In genomic region chr10:14603539-14604102, GRCh38 we compare ENCODE assay signal across 9 cellular contexts.
DNase-seq lines count a peak whose midpoint lies in the region; ATAC-seq and TF ChIP-seq lines count a peak whose summit lies in the region.
"Had no signal": no experiment of that assay in that cellular context is flagged by ENCODE, and none has a peak within 500 bp of the region (broad histone marks: within the 10 kb centered on the region; RNA-seq: fewer than 3 reads in every experiment).

No MANE protein-coding gene starts in this region.

- H3K9ac ChIP-seq in colonic mucosa (ENCODE audit: low read depth in 2 of 2, low read length in 2 of 2) = peak overlapping the region; percentile 85 to 88
- peak overlapping the region; percentile 83 for H3K9ac ChIP-seq in mesenchymal stem cell (ENCODE audit: low read length)

- peak overlapping the region in 1 of 2 experiments; percentile 19 for H3K18ac ChIP-seq in mesenchymal stem cell (ENCODE audit: low read depth in 1 of 2, low read length in 2 of 2)

- H3K27me3 ChIP-seq in PC-9 (ENCODE audit: insufficient read depth, low read depth) (no peaks in the 10 kb centered on the region), colonic mucosa (no peaks in the 10 kb centered on the region), mesenchymal stem cell (ENCODE audit: control insufficient read depth in 1 of 2, insufficient read depth in 1 of 2, low read length in 2 of 2) (no peaks in the 10 kb centered on the region), upper lobe of left lung (no peaks in the 10 kb centered on the region)

- H3K79me2 ChIP-seq in PC-9 (ENCODE audit: low read depth) = peaks cover 51% of the 10 kb centered on the region

- H3K79me1 ChIP-seq in mesenchymal stem cell (replicated peaks; ENCODE audit: low read length, poor library complexity, severe bottlenecking) = peaks cover 23% of the 10 kb centered on the region

- POLR2A ChIA-PET in PC-9 (lab: Charles Lee; ENCODE audit: unreplicated experiment) = no interaction called here

- DNase-seq in NCI-H2227 (lab: John Stamatoyannopoulos, UW; ENCODE audit: unreplicated experiment) (peak; percentile 38), NCI-H2227 treated with DMSO at 0.1 percent for 48 hours (lab: John Stamatoyannopoulos, UW) (no peak), HFFc6 (no peak), PC-9 (no peak), colonic mucosa (peak; percentile 30), mesenchymal stem cell (peak; percentile 37), upper lobe of left lung (peak in 1 of 2 donors; percentile 89), NCI-H1436 (lab: John Stamatoyannopoulos, UW) (no peak)
- DNase-seq: DND-41 had no signal

- ATAC-seq in upper lobe of left lung (ENCODE audit: low FRiP score in 2 of 2) = peak in 1 of 2 donors; percentile 3

- peak overlapping the region in 1 of 2 experiments; percentile 70 for H3K23ac ChIP-seq in mesenchymal stem cell (ENCODE audit: low read length in 2 of 2)

- H2BK5ac ChIP-seq in mesenchymal stem cell (ENCODE audit: low read depth, low read length, poor library complexity, severe bottlenecking) = no peak overlapping the region

- TF ChIP-seq CTCF in HFFc6 (IDR thresholded peaks at IDR 0.05) (no peak), PC-9 (conservative IDR thresholded peaks at IDR 0.05) (no peak), colonic mucosa (IDR thresholded peaks at IDR 0.05) (no peak), upper lobe of left lung (IDR thresholded peaks at IDR 0.05) (no peak)

- no peak for TF ChIP-seq EP300 in upper lobe of left lung (IDR thresholded peaks at IDR 0.05)

- H3K4me2 ChIP-seq in PC-9 = peak overlapping the region; percentile 86
- peak overlapping the region; percentile 87 for H3K4me2 ChIP-seq in mesenchymal stem cell (ENCODE audit: low read length, poor library complexity, severe bottlenecking)

- no peaks in the 10 kb centered on the region for H3K9me3 Mint-ChIP-seq in HFFc6

- no peak overlapping the region for H2AK5ac ChIP-seq in mesenchymal stem cell (ENCODE audit: low read length, severe bottlenecking)

- H3K4me3 ChIP-seq in PC-9 = peak overlapping the region; percentile 98
- H3K4me3 ChIP-seq in colonic mucosa = peak overlapping the region; percentile 52
- peak overlapping the region; percentile 78 to 79 for H3K4me3 ChIP-seq in mesenchymal stem cell (ENCODE audit: insufficient read depth in 1 of 2, low read depth in 1 of 2, low read length in 2 of 2)
- peak overlapping the region; percentile 27 to 78 (median 65) for H3K4me3 ChIP-seq in upper lobe of left lung

- TF ChIP-seq POLR2A in upper lobe of left lung (IDR thresholded peaks at IDR 0.05) = no peak

- H3K9me2 ChIP-seq in PC-9 (ENCODE audit: insufficient read depth) = no peaks in the 10 kb centered on the region

- H3K4me1 ChIP-seq in PC-9 (replicated peaks; ENCODE audit: insufficient read depth) (peaks cover 32% of the 10 kb centered on the region), colonic mucosa (no peaks in the 10 kb centered on the region), mesenchymal stem cell (ENCODE audit: control insufficient read depth, insufficient read depth, low read depth, low read length) (peaks cover 8% of the 10 kb centered on the region), upper lobe of left lung (peaks cover 29 to 37% (median 32%) of the 10 kb centered on the region in 4 donors)

- WGBS in mesenchymal stem cell = 0% methylated on average over 3 of the region's 58 CpGs
- WGBS in upper lobe of left lung, 2 donors = 1% methylated on average over 32 of the region's 58 CpGs; no CpG with 5 or more reads in 1 of the 2 donors

- H3K27ac Mint-ChIP-seq in HFFc6 = peak overlapping the region; percentile 83

- peak overlapping the region; percentile 75 for H2BK120ac ChIP-seq in mesenchymal stem cell (ENCODE audit: low read depth, low read length)

- peak overlapping the region; percentile 53 for H3K27ac ChIP-seq in PC-9
- H3K27ac ChIP-seq in colonic mucosa = no peak overlapping the region
- no peak overlapping the region for H3K27ac ChIP-seq in mesenchymal stem cell (ENCODE audit: low read length, poor library complexity, severe bottlenecking)
- peak overlapping the region; percentile 54 to 87 (median 72) for H3K27ac ChIP-seq in upper lobe of left lung

- peaks cover 47% of the 10 kb centered on the region for H3K4me1 Mint-ChIP-seq in HFFc6 (ENCODE audit: low read depth)

- BruUV-seq in PC-9 (replicated peaks; lab: Mats Ljungman, UMichigan) = no TSS peak

- intact Hi-C loops in PC-9 (cut with micrococcal nuclease; ENCODE audit: unreplicated experiment) = loop anchor here (2.0 kb wide), 2 partner anchors 235 to 275 kb away; partner anchors contain the start of genes CDNF, HSPA14, MSANTD7 and SUV39H2
- intact Hi-C loops in colonic mucosa (cut with DNase I) = no loop called here

- peaks cover 29% of the 10 kb centered on the region for H4K20me1 ChIP-seq in PC-9 (ENCODE audit: insufficient read depth)

- H3K36me3 ChIP-seq in PC-9 (ENCODE audit: low read depth) (peaks cover 16% of the 10 kb centered on the region), colonic mucosa (no peaks in the 10 kb centered on the region), mesenchymal stem cell (ENCODE audit: control insufficient read depth in 1 of 2, insufficient read depth in 2 of 2, low read depth in 1 of 2, low read length in 2 of 2) (peaks cover 0 to 13% of the 10 kb centered on the region in 2 experiments), upper lobe of left lung (peaks cover 0 to 11% (median 2%) of the 10 kb centered on the region in 4 donors)

- CTCF ChIA-PET in PC-9 (lab: Charles Lee) = no interaction called here

- peaks cover 25% of the 10 kb centered on the region for H3K36me3 Mint-ChIP-seq in HFFc6 (ENCODE audit: low read depth)

- H4K8ac ChIP-seq in mesenchymal stem cell (ENCODE audit: low read length) = no peak overlapping the region

- H3K9me3 ChIP-seq in PC-9 (ENCODE audit: insufficient read depth, low read depth) (no peaks in the 10 kb centered on the region), colonic mucosa (no peaks in the 10 kb centered on the region), mesenchymal stem cell (ENCODE audit: control insufficient read depth, low read length) (no peaks in the 10 kb centered on the region), upper lobe of left lung (no peaks in the 10 kb centered on the region)

- H2BK12ac ChIP-seq in mesenchymal stem cell (ENCODE audit: low read length in 2 of 2) = peak overlapping the region in 1 of 2 experiments; percentile 74

- H2BK15ac ChIP-seq in mesenchymal stem cell (ENCODE audit: low read depth, poor library complexity, severe bottlenecking) = peak overlapping the region; percentile 73

- peak overlapping the region in 1 of 2 experiments; percentile 81 for H3K14ac ChIP-seq in mesenchymal stem cell (ENCODE audit: low read length in 2 of 2)

- H3F3A ChIP-seq in PC-9 (ENCODE audit: insufficient read depth, low read depth) = peaks cover 29% of the 10 kb centered on the region

- H3K4me3 Mint-ChIP-seq in HFFc6 = peak overlapping the region; percentile 94

- no peak overlapping the region for H4K91ac ChIP-seq in mesenchymal stem cell (ENCODE audit: low read length)

- H2AFZ ChIP-seq in PC-9 = no peak overlapping the region
- H2AFZ ChIP-seq in mesenchymal stem cell (ENCODE audit: low read depth, low read length) = peak overlapping the region; percentile 53

- peaks cover 4% of the 10 kb centered on the region for H3K27me3 Mint-ChIP-seq in HFFc6 (ENCODE audit: insufficient read depth)

- peak overlapping the region in 1 of 2 experiments; percentile 35 for H3K4ac ChIP-seq in mesenchymal stem cell (ENCODE audit: low read depth in 1 of 2, low read length in 2 of 2)

Comparison
In these comparisons a context has a peak if more than half of its experiments do, and no peak if none do; other contexts are left out.
1. DNase-seq: peak in NCI-H2227 (single experiment), colonic mucosa (single experiment) and mesenchymal stem cell (single experiment); none in NCI-H2227 treated with DMSO at 0.1 percent for 48 hours (single experiment), HFFc6 (single experiment), PC-9 (0 of 2) and NCI-H1436 (single experiment).
2. H3K27ac ChIP-seq: peak in PC-9 (single experiment) and upper lobe of left lung (4 of 4); none in colonic mucosa (single experiment) and mesenchymal stem cell (single experiment).
3. Peak in every context shown above with its lines, with median percentiles within 50 percentile points of each other: H3K4me3 ChIP-seq.